ENCODE assay signal across 32 cellular contexts in genomic region chr1:80258659-80259058, GRCh38.
A peak's percentile ranks its signal among the peaks of the same experiment; 100 is the strongest.
DNase-seq lines count a peak whose midpoint lies in the region; ATAC-seq and TF ChIP-seq lines count a peak whose summit lies in the region.
"Had no signal": no experiment of that assay in that cellular context is flagged by ENCODE, and none has a peak within 500 bp of the region (broad histone marks: within the 10 kb centered on the region; RNA-seq: fewer than 3 reads in every experiment).

No MANE protein-coding gene starts in this region.

- no peak overlapping the region for H2BK120ac ChIP-seq in trophoblast cell (ENCODE audit: insufficient read depth, low read length, poor library complexity)

- no peaks in the 10 kb centered on the region for H3K79me1 ChIP-seq in trophoblast cell (ENCODE audit: low read length)

- no peaks in the 10 kb centered on the region for H3F3A ChIP-seq in PC-9 (ENCODE audit: insufficient read depth, low read depth)

- CTCF ChIA-PET in mammary epithelial cell (lab: Charles Lee; ENCODE audit: low non-redundant PET) (no interaction called here), PC-9 (lab: Charles Lee) (no interaction called here)

- H3K79me2 ChIP-seq in mammary epithelial cell (ENCODE audit: insufficient read depth, low read length): no peaks in the 10 kb centered on the region
- no peaks in the 10 kb centered on the region for H3K79me2 ChIP-seq in PC-9 (ENCODE audit: low read depth)
- H3K79me2 ChIP-seq in trophoblast cell (ENCODE audit: control insufficient read depth, insufficient read depth, low read length, poor library complexity): no peaks in the 10 kb centered on the region

- no peaks in the 10 kb centered on the region for H3K9me2 ChIP-seq in PC-9 (ENCODE audit: insufficient read depth)

- H3K4me3 ChIP-seq in mammary epithelial cell (replicated peaks in 1 of 3; ENCODE audit: insufficient read depth in 1 of 3, low read depth in 2 of 3, low read length in 3 of 3): no peak overlapping the region
- H3K4me3 ChIP-seq in breast epithelium: no peak overlapping the region
- no peak overlapping the region for H3K4me3 ChIP-seq in PC-9
- no peak overlapping the region for H3K4me3 ChIP-seq in trophoblast cell (ENCODE audit: low read depth, low read length)
- H3K4me3 ChIP-seq in heart right ventricle: no peak overlapping the region
- H3K4me3 ChIP-seq: psoas muscle, tibial nerve had no signal

- no peak for TF ChIP-seq POLR2A in breast epithelium (IDR thresholded peaks at IDR 0.05)

- H3K9ac ChIP-seq in mammary epithelial cell (ENCODE audit: insufficient read depth, low read length) (no peak overlapping the region), trophoblast cell (ENCODE audit: low read length) (no peak overlapping the region)

- no peaks in the 10 kb centered on the region for H4K20me1 ChIP-seq in mammary epithelial cell (ENCODE audit: insufficient read depth, low read length)
- no peaks in the 10 kb centered on the region for H4K20me1 ChIP-seq in PC-9 (ENCODE audit: insufficient read depth)

- H3K4me2 ChIP-seq in mammary epithelial cell (ENCODE audit: insufficient read depth, low read depth, low read length) (no peak overlapping the region), PC-9 (no peak overlapping the region), trophoblast cell (ENCODE audit: low read length) (no peak overlapping the region)

- no peak overlapping the region for H3K23ac ChIP-seq in trophoblast cell (ENCODE audit: low read length)

- DNase-seq in mammary epithelial cell (peak; percentile 66), breast epithelium (ENCODE audit: low spot score in 2 of 2) (no peak), PC-9 (no peak), epithelial cell of prostate (ENCODE audit: low read depth, low spot score) (peak; percentile 44), trophoblast cell (peak; percentile 82 to 95), SW 1271 (lab: John Stamatoyannopoulos, UW) (no peak), heart right ventricle (no peak)
- DNase-seq: activated CD4-positive, alpha-beta T cell treated with anti-CD3 and anti-CD28 coated beads, Interleukin-2, amount 50 U/mL, for 1 hour; activated CD4-positive, CD25-positive, alpha-beta regulatory T cell; activated effector memory CD4-positive, alpha-beta T cell treated with anti-CD3 and anti-CD28 coated beads, Interleukin-2, amount 50 U/mL, for 16 hours; activated T-cell treated with anti-CD3 and anti-CD28 coated beads, Interleukin-2, amount 50 U/mL, for 24 hours; aorta; caudate nucleus; CD4-positive, alpha-beta memory T cell; cortex of kidney; effector memory CD8-positive, alpha-beta T cell; glutamatergic neuron; HCEC 1CT; Karpas-422; kidney; naive thymus-derived CD8-positive, alpha-beta T cell; NCI-H1436; NCI-H2081 treated with DMSO at 0.1 percent for 48 hours; NCI-H526 treated with DMSO at 0.1 percent for 48 hours; occipital lobe; psoas muscle; stimulated activated CD4-positive, alpha-beta T cell treated with anti-CD3 and anti-CD28 coated beads, Interleukin-15, amount 100 ng/mL, for 24 hours; stimulated activated CD4-positive, alpha-beta T cell treated with anti-CD3 and anti-CD28 coated beads, Interleukin-4, amount 100 ng/mL, for 4 hours had no signal

- H2BK5ac ChIP-seq in trophoblast cell (ENCODE audit: low read depth, low read length, poor library complexity): no peak overlapping the region

- no peaks in the 10 kb centered on the region for H3K27me3 ChIP-seq in mammary epithelial cell (ENCODE audit: insufficient read depth, low read length)
- H3K27me3 ChIP-seq in breast epithelium: no peaks in the 10 kb centered on the region
- no peaks in the 10 kb centered on the region for H3K27me3 ChIP-seq in PC-9 (ENCODE audit: insufficient read depth, low read depth)
- H3K27me3 ChIP-seq in trophoblast cell (ENCODE audit: insufficient read depth, low read length): no peaks in the 10 kb centered on the region
- H3K27me3 ChIP-seq in heart right ventricle: no peaks in the 10 kb centered on the region
- H3K27me3 ChIP-seq: tibial nerve had no signal

- no peak overlapping the region for H4K8ac ChIP-seq in trophoblast cell (ENCODE audit: low read depth, low read length)

- intact Hi-C loops in mammary epithelial cell (cut with micrococcal nuclease) (loop anchor here (10.0 kb wide), 1 partner anchor 156 kb away; no protein-coding TSS in a partner anchor), breast epithelium (cut with DNase I; ENCODE audit: low total_unique reads) (no loop called here), PC-9 (cut with micrococcal nuclease; ENCODE audit: unreplicated experiment) (no loop called here), heart right ventricle (cut with DNase I) (no loop called here)

- no peak overlapping the region for H2AK5ac ChIP-seq in trophoblast cell (ENCODE audit: low read length)

- H3K14ac ChIP-seq in trophoblast cell (ENCODE audit: low read length): no peak overlapping the region

- ATAC-seq in HG02642 (IDR thresholded peaks at IDR 0.05; ENCODE audit: poor library complexity, unreplicated experiment): no peak
- ATAC-seq in heart right ventricle: no peak
- ATAC-seq: effector memory CD8-positive, alpha-beta T cell; HepG2; naive thymus-derived CD8-positive, alpha-beta T cell; psoas muscle had no signal

- 50% methylated on average over 1 of the region's 1 CpG for WGBS in mammary epithelial cell (ENCODE audit: low coverage, missing lambda C conversion rate)
- no CpG with 5 or more reads among the region's 1 CpG for WGBS in trophoblast cell (ENCODE audit: extremely low coverage, insufficient coverage, insufficient read length)
- 6 to 11% methylated on average over 1 of the region's 1 CpG for WGBS in heart right ventricle, 2 donors

- H2AFZ ChIP-seq in mammary epithelial cell (ENCODE audit: low read depth, low read length) (no peak overlapping the region), PC-9 (peak overlapping the region; percentile 58; the same call in 1 of the 2 replicates), trophoblast cell (ENCODE audit: insufficient read depth, low read length, poor library complexity) (no peak overlapping the region)

- dilution Hi-C loops in mammary epithelial cell (cut with HindIII; ENCODE audit: low sequenced_read_pairs): no loop called here

- in situ Hi-C loops in mammary epithelial cell (cut with MboI; ENCODE audit: low sequenced_read_pairs in 2 of 2): no loop called here

- no peak overlapping the region for H3K18ac ChIP-seq in trophoblast cell (ENCODE audit: low read length)

- H4K12ac ChIP-seq in trophoblast cell (ENCODE audit: low read depth, low read length): no peak overlapping the region

- BruUV-seq in mammary epithelial cell (replicated peaks; lab: Mats Ljungman, UMichigan) (no TSS peak), PC-9 (replicated peaks; lab: Mats Ljungman, UMichigan) (no TSS peak)

- POLR2A ChIA-PET in PC-9 (lab: Charles Lee; ENCODE audit: unreplicated experiment): no interaction called here

- no peak overlapping the region for H3K4ac ChIP-seq in trophoblast cell (ENCODE audit: low read depth, low read length)

- H3K36me3 ChIP-seq in mammary epithelial cell (ENCODE audit: insufficient read depth, low read length) (no peaks in the 10 kb centered on the region), breast epithelium (no peaks in the 10 kb centered on the region), PC-9 (ENCODE audit: low read depth) (no peaks in the 10 kb centered on the region), trophoblast cell (ENCODE audit: control insufficient read depth in 1 of 2, insufficient read depth in 2 of 2, low read length in 2 of 2) (no peaks in the 10 kb centered on the region), heart right ventricle (no peaks in the 10 kb centered on the region)
- H3K36me3 ChIP-seq: tibial nerve had no signal

- TF ChIP-seq CTCF in mammary epithelial cell (conservative IDR thresholded peaks at IDR 0.05 in 1 of 2, IDR thresholded peaks at IDR 0.05 in 1 of 2; ENCODE audit: extremely low read depth in 1 of 2, insufficient read depth in 1 of 2, low read depth in 1 of 2, low read length in 2 of 2) (no peak), breast epithelium (IDR thresholded peaks at IDR 0.05) (no peak), PC-9 (conservative IDR thresholded peaks at IDR 0.05) (no peak), heart right ventricle (IDR thresholded peaks at IDR 0.05) (no peak)

- H3K9me3 ChIP-seq in mammary epithelial cell (replicated peaks; ENCODE audit: insufficient read depth, low read length) (peaks cover 6% of the 10 kb centered on the region), breast epithelium (peaks cover 0 to 17% of the 10 kb centered on the region in 2 donors), PC-9 (ENCODE audit: insufficient read depth, low read depth) (no peaks in the 10 kb centered on the region), trophoblast cell (ENCODE audit: insufficient read depth, low read depth, low read length) (peaks cover 5% of the 10 kb centered on the region), heart right ventricle (peaks cover 0 to 33% (median 0%) of the 10 kb centered on the region in 11 donors)

- H3K27ac ChIP-seq in mammary epithelial cell (ENCODE audit: insufficient read depth, low read depth, low read length) (no peak overlapping the region), breast epithelium (no peak overlapping the region), PC-9 (no peak overlapping the region), epithelial cell of prostate (no peak overlapping the region), trophoblast cell (ENCODE audit: low read depth, low read length) (peak overlapping the region; percentile 50), heart right ventricle (no peak overlapping the region)
- H3K27ac ChIP-seq: psoas muscle, RWPE1, tibial nerve had no signal

- H3K4me1 ChIP-seq in mammary epithelial cell (ENCODE audit: insufficient read depth, low read length): no peaks in the 10 kb centered on the region
- H3K4me1 ChIP-seq in breast epithelium: no peaks in the 10 kb centered on the region
- H3K4me1 ChIP-seq in PC-9 (replicated peaks; ENCODE audit: insufficient read depth): no peaks in the 10 kb centered on the region
- peaks cover 0 to 2% of the 10 kb centered on the region in 2 experiments for H3K4me1 ChIP-seq in trophoblast cell (ENCODE audit: control insufficient read depth in 1 of 2, insufficient read depth in 2 of 2, low read length in 2 of 2)
- no peaks in the 10 kb centered on the region for H3K4me1 ChIP-seq in heart right ventricle
- H3K4me1 ChIP-seq: psoas muscle, tibial nerve had no signal

- no peak overlapping the region for H4K91ac ChIP-seq in trophoblast cell (ENCODE audit: low read depth, low read length)

- no peak overlapping the region for H2BK12ac ChIP-seq in trophoblast cell (ENCODE audit: low read length)

Comparison
In these comparisons a context has a peak if more than half of its experiments do, and no peak if none do; other contexts are left out.
1. DNase-seq: peak in mammary epithelial cell (single experiment), epithelial cell of prostate (single experiment) and trophoblast cell (2 of 2); none in breast epithelium (0 of 2), PC-9 (0 of 2), SW 1271 (0 of 2) and heart right ventricle (0 of 2).